In the genomic region with DNA sequence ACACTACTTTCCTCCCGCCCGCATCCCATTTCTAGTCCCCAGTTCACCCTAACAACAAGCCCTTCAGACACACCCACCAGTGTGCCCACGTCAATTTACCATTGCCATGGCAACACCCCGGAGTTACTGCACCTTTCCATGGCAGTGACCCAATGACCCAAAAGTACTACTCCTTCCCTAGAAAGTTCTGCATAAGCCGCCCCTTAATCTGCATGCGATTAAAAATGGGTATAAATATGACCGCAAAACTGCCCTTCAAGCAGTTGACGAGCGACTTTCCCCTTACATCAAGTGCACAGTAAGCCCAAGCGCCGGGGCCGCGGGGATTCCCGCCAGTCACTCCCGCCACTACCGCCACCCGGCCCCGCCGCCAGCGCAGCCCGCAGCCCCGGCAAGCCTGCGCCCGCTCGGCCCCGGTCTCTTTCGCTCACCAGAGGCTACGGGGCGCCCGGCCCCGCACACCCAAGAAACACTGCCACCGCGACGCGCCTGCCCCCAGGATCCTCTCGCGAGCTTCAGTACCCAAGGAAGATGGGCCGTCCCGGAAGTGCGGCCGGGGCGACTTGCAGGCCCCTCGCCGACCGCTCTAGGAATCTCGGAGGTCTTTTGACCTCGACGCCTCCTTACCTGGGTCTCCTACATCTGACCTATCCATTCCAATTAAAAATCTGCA, we compare ENCODE assay signal across 9 cellular contexts. TPM values are rescaled to one million over a fixed set of nuclear protein-coding genes. Genes with fewer than 3 reads are reported as not detected.
A peak's percentile ranks its signal among the peaks of the same experiment; 100 is the strongest.
DNase-seq lines count a peak whose midpoint lies in the region; ATAC-seq and TF ChIP-seq lines count a peak whose summit lies in the region.
"Had no signal": no experiment of that assay in that cellular context is flagged by ENCODE, and none has a peak within 500 bp of the region (broad histone marks: within the 10 kb centered on the region; RNA-seq: fewer than 3 reads in every experiment).

No MANE protein-coding gene starts in this region.

- ATAC-seq in HG02571 (IDR thresholded peaks at IDR 0.05; ENCODE audit: unreplicated experiment): peak; percentile 93

- peaks cover 10% of the 10 kb centered on the region for H3K4me1 ChIP-seq in mononuclear cell (ENCODE audit: insufficient read depth, low read length)

- H3K4me3 ChIP-seq in mononuclear cell (ENCODE audit: low read length): peak overlapping the region; percentile 52
- H3K4me3 ChIP-seq: SK-N-MC had no signal

- H3K9me3 ChIP-seq in mononuclear cell (ENCODE audit: low read depth, low read length): peaks cover 16% of the 10 kb centered on the region

- no peak for TF ChIP-seq POLR2A in erythroblast (IDR thresholded peaks at IDR 0.05; ENCODE audit: low read length)

- DNase-seq in ELF-1 (ENCODE audit: low read depth, low spot score) (peak; percentile 80), NCI-H446 treated with DMSO at 0.1 percent for 48 hours (lab: John Stamatoyannopoulos, UW) (peak; percentile 32), erythroblast (lab: John Stamatoyannopoulos, UW) (peak; percentile 49 to 71), DMS114 treated with DMSO at 0.1 percent for 48 hours (lab: John Stamatoyannopoulos, UW; ENCODE audit: unreplicated experiment) (no peak)
- peak; percentile 79 for DNase-seq in activated CD8-positive, alpha-beta memory T cell treated with anti-CD3 and anti-CD28 coated beads, Interleukin-2, amount 50 U/mL, for 48 hours
- peak; percentile 13 to 30 for DNase-seq in stimulated activated CD8-positive, alpha-beta memory T cell treated with anti-CD3 and anti-CD28 coated beads, Interleukin-2, amount 100 ng/mL, for 1 hour (ENCODE audit: low read depth in 2 of 2)

- peaks cover 15% of the 10 kb centered on the region for H3K27me3 ChIP-seq in mononuclear cell (ENCODE audit: insufficient read depth, low read length)

RNA-seq across cellular contexts. Expression of gene ZNF502, which starts 27.2 kb away (rescaled TPM):
- total RNA-seq in mononuclear cell: 1.6 TPM

RNA-seq across cellular contexts. Expression of gene ZNF35, which starts 36.7 kb away (rescaled TPM):
- total RNA-seq in mononuclear cell: 6.4 TPM

RNA-seq across cellular contexts. Expression of gene ZNF501, which starts 44.2 kb away (rescaled TPM):
- 0.21 TPM for total RNA-seq in mononuclear cell
